10 cellular contexts compared by ENCODE assay signal in genomic region chr6:160767647-160768019, GRCh38.
DNase-seq lines count a peak whose midpoint lies in the region; ATAC-seq, FAIRE-seq and TF ChIP-seq lines count a peak whose summit lies in the region.
"Had no signal": no experiment of that assay in that cellular context is flagged by ENCODE, and none has a peak within 500 bp of the region (broad histone marks: within the 10 kb centered on the region; RNA-seq: fewer than 3 reads in every experiment).

No MANE protein-coding gene starts in this region.

- peak; percentile 17 for ATAC-seq in HG03280 (IDR thresholded peaks at IDR 0.05; ENCODE audit: unreplicated experiment)

- TF ChIP-seq EP300 in stomach (IDR thresholded peaks at IDR 0.05), result no peak

- intact Hi-C loops in esophagus squamous epithelium (cut with DNase I), result no loop called here
- intact Hi-C loops in stomach (cut with DNase I; ENCODE audit: low total_unique reads), result no loop called here

- FAIRE-seq in RCC 7860 (lab: Jason Lieb, UNC), result no peak

- TF ChIP-seq CTCF in esophagus squamous epithelium (IDR thresholded peaks at IDR 0.05) (no peak), stomach (IDR thresholded peaks at IDR 0.05) (no peak)

- peaks cover 26% of the 10 kb centered on the region for H3K27me3 Mint-ChIP-seq in activated CD4-positive, alpha-beta T cell treated with anti-CD3 and anti-CD28 coated beads, Interleukin-2, amount 10 ng/mL, durations not matched to agents 7 days and 5 days

- peak overlapping the region; percentile 33 for H3K4me3 Mint-ChIP-seq in activated CD4-positive, alpha-beta T cell treated with anti-CD3 and anti-CD28 coated beads, Interleukin-2, amount 10 ng/mL, durations not matched to agents 7 days and 5 days

- no peaks in the 10 kb centered on the region for H3K9me3 ChIP-seq in esophagus squamous epithelium
- peaks cover 0 to 1% (median 0%) of the 10 kb centered on the region in 4 donors for H3K9me3 ChIP-seq in stomach

- no peak for DNase-seq in activated CD4-positive, alpha-beta T cell treated with anti-CD3 and anti-CD28 coated beads, Interleukin-2, amount 10 ng/mL, durations not matched to agents 7 days and 5 days
- DNase-seq in activated CD4-positive, alpha-beta T cell treated with anti-CD3 and anti-CD28 coated beads for 48 hours, result no peak
- DNase-seq in esophagus squamous epithelium (lab: John Stamatoyannopoulos, UW) (no peak), stomach (no peak), NCI-H2081 treated with DMSO at 0.1 percent for 48 hours (lab: John Stamatoyannopoulos, UW) (no peak), OCI-M2 (lab: John Stamatoyannopoulos, UW; ENCODE audit: unreplicated experiment) (no peak), RCC 7860 (ENCODE audit: low spot score) (no peak)
- DNase-seq: effector CD8-positive, alpha-beta T cell; NCI-H2029 treated with DMSO at 0.1 percent for 48 hours had no signal

- H3K4me3 ChIP-seq in esophagus squamous epithelium (peak overlapping the region in 3 of 4 donors; percentile 46 to 77 (median 56)), stomach (peak overlapping the region; percentile 44 to 64 (median 52))

- no peaks in the 10 kb centered on the region for H3K36me3 ChIP-seq in esophagus squamous epithelium
- H3K36me3 ChIP-seq in stomach, result no peaks in the 10 kb centered on the region

- H3K4me1 Mint-ChIP-seq in activated CD4-positive, alpha-beta T cell treated with anti-CD3 and anti-CD28 coated beads, Interleukin-2, amount 10 ng/mL, durations not matched to agents 7 days and 5 days, result peaks cover 6% of the 10 kb centered on the region

- peaks cover 6 to 17% (median 9%) of the 10 kb centered on the region in 3 donors for H3K4me1 ChIP-seq in esophagus squamous epithelium
- peaks cover 5 to 14% (median 9%) of the 10 kb centered on the region in 4 donors for H3K4me1 ChIP-seq in stomach

- CTCF ChIA-PET in activated CD4-positive, alpha-beta T cell treated with anti-CD3 and anti-CD28 coated beads, Interleukin-2, amount 10 ng/mL, durations not matched to agents 7 days and 5 days (lab: Charles Lee), result no interaction called here

- H3K27ac ChIP-seq in esophagus squamous epithelium (no peak overlapping the region), stomach (no peak overlapping the region)

- no peak for TF ChIP-seq POLR2A in esophagus squamous epithelium (IDR thresholded peaks at IDR 0.05)
- TF ChIP-seq POLR2A in stomach (IDR thresholded peaks at IDR 0.05), result no peak

- H3K27ac Mint-ChIP-seq in activated CD4-positive, alpha-beta T cell treated with anti-CD3 and anti-CD28 coated beads, Interleukin-2, amount 10 ng/mL, durations not matched to agents 7 days and 5 days, result no peak overlapping the region

- H3K27me3 ChIP-seq in esophagus squamous epithelium (peaks cover 0 to 10% (median 0%) of the 10 kb centered on the region in 4 donors), stomach (peaks cover 0 to 14% (median 7%) of the 10 kb centered on the region in 3 donors)

- WGBS in esophagus squamous epithelium, 2 donors, result 27 to 33% methylated on average over 5 of the region's 5 CpGs
- WGBS in stomach, 5 donors, result 30 to 51% (median 45%) methylated on average over 5 of the region's 5 CpGs

- H3K36me3 Mint-ChIP-seq in activated CD4-positive, alpha-beta T cell treated with anti-CD3 and anti-CD28 coated beads, Interleukin-2, amount 10 ng/mL, durations not matched to agents 7 days and 5 days (ENCODE audit: low read depth), result no peaks in the 10 kb centered on the region

- H3K9me3 Mint-ChIP-seq in activated CD4-positive, alpha-beta T cell treated with anti-CD3 and anti-CD28 coated beads, Interleukin-2, amount 10 ng/mL, durations not matched to agents 7 days and 5 days, result no peaks in the 10 kb centered on the region

- POLR2A ChIA-PET in activated CD4-positive, alpha-beta T cell treated with anti-CD3 and anti-CD28 coated beads, Interleukin-2, amount 10 ng/mL, durations not matched to agents 7 days and 5 days (lab: Charles Lee), result no interaction called here
